10 cellular contexts compared by ENCODE assay signal in genomic region chr4:55008166-55009056, GRCh38.
DNase-seq lines count a peak whose midpoint lies in the region; ATAC-seq and TF ChIP-seq lines count a peak whose summit lies in the region.
"Had no signal": no experiment of that assay in that cellular context is flagged by ENCODE, and none has a peak within 500 bp of the region (broad histone marks: within the 10 kb centered on the region; RNA-seq: fewer than 3 reads in every experiment).

No MANE protein-coding gene starts in this region.

- peak overlapping the region in 13 of 59 donors; percentile 0 to 74 (median 51) for H3K27ac ChIP-seq in dorsolateral prefrontal cortex

- TF ChIP-seq CTCF in GM12873 (IDR thresholded peaks at IDR 0.05; ENCODE audit: insufficient read depth, low read depth, low read length, missing control alignments) (peak; percentile 68), LNCaP clone FGC (IDR thresholded peaks at IDR 0.05; ENCODE audit: control insufficient read depth, extremely low read depth, insufficient read depth) (peak; percentile 40), dorsolateral prefrontal cortex (IDR thresholded peaks at IDR 0.05 in 54 of 56, conservative IDR thresholded peaks at IDR 0.05 in 2 of 56; ENCODE audit: low read depth in 1 of 56, partially characterized antibody in 56 of 56) (peak in 41 of 56 donors; percentile 12 to 50 (median 32)), nephron progenitor cell (IDR thresholded peaks at IDR 0.05) (peak; percentile 12)

- DNase-seq in LNCaP clone FGC (ENCODE audit: low read depth) (no peak), dorsolateral prefrontal cortex (peak in 1 of 10 donors; percentile 33), nephron progenitor cell (no peak), EL (no peak), GOT3 (lab: John Stamatoyannopoulos, UW) (no peak)
- DNase-seq: NCI-H1092 had no signal

- H3K27me3 ChIP-seq in dorsolateral prefrontal cortex = peaks cover 0 to 5% (median 0%) of the 10 kb centered on the region in 45 donors
- H3K27me3 ChIP-seq: upper lobe of left lung had no signal

- peaks cover 7% of the 10 kb centered on the region for H3K36me3 Mint-ChIP-seq in nephron progenitor cell (ENCODE audit: low read depth)

- H3K27me3 Mint-ChIP-seq in nephron progenitor cell (ENCODE audit: low read depth, poor library complexity) = peaks cover 14% of the 10 kb centered on the region

- peaks cover 56% of the 10 kb centered on the region for H3K4me1 Mint-ChIP-seq in nephron progenitor cell

- no peak for ATAC-seq in HG03039 (IDR thresholded peaks at IDR 0.05; ENCODE audit: unreplicated experiment)
- ATAC-seq: activated CD4-positive, CD25-positive, alpha-beta regulatory T cell treated with anti-CD3 and anti-CD28 coated beads, Interleukin-2, amount 50 U/mL, for 24 hours had no signal

- no peak overlapping the region for H3K4me3 ChIP-seq in LNCaP clone FGC (ENCODE audit: low read depth, low read length)
- H3K4me3 ChIP-seq in dorsolateral prefrontal cortex = peak overlapping the region in 7 of 59 donors; percentile 9 to 49 (median 24)
- H3K4me3 ChIP-seq: upper lobe of left lung had no signal

- no peak overlapping the region for H3K27ac Mint-ChIP-seq in nephron progenitor cell

- H3K9me3 Mint-ChIP-seq in nephron progenitor cell = peaks cover 10% of the 10 kb centered on the region

- intact Hi-C loops in dorsolateral prefrontal cortex (cut with DNase I) = loop anchor here (5.0 to 10.0 kb wide), 3 partner anchors 74 to 546 kb away; partner anchors contain the start of gene CLOCK (in 1 of the 2)

- H3K4me3 Mint-ChIP-seq in nephron progenitor cell = no peak overlapping the region

Comparison
In these comparisons a context has a peak if more than half of its experiments do, and no peak if none do; other contexts are left out.
1. CTCF ChIP-seq: peak in every context shown above with its lines; median percentile 68 in GM12873; 40 in LNCaP clone FGC; 32 in dorsolateral prefrontal cortex; 12 in nephron progenitor cell.